Comparison of ENCODE assay signal across 1 cellular context in genomic region chr5:123554601-123555000, GRCh38.
TF ChIP-seq lines count a peak whose summit lies in the region.

No MANE protein-coding gene starts in this region.

TF ChIP-seq in HCT116, 20 proteins besides CTCF, POLR2A, EP300 and RAD21 (continued from another document):
- TF ChIP-seq ZBTB33 (IDR thresholded peaks at IDR 0.05; ENCODE audit: extremely low read depth, insufficient replicate concordance, low read length) (no peak), EGR1 (IDR thresholded peaks at IDR 0.05; ENCODE audit: low read depth) (no peak), ELF1 (IDR thresholded peaks at IDR 0.05; ENCODE audit: borderline replicate concordance, low read depth) (no peak), JUND (IDR thresholded peaks at IDR 0.05) (no peak)
